In the genomic region with DNA sequence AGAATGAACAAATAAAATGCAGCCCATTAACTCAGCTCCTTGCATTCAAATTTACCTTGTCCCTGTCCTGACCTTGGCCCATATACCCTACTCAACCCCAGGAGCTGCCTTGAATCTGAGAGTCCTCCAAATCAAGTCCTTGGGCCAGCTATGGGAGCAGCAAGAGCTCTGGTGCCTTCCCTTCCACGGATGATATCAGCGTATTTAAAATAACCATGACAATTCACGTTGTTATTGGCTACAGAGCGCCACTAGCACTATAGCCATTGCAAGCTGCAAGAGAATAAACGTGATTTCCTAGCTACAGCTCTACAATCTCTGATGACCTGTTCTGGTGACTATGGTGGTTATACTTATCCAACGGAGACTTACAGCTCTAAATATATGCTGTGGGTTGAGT, we compare ENCODE assay signal across 21 cellular contexts.
A peak's percentile ranks its signal among the peaks of the same experiment; 100 is the strongest.
DNase-seq lines count a peak whose midpoint lies in the region; ATAC-seq and TF ChIP-seq lines count a peak whose summit lies in the region.
"Had no signal": no experiment of that assay in that cellular context is flagged by ENCODE, and none has a peak within 500 bp of the region (broad histone marks: within the 10 kb centered on the region; RNA-seq: fewer than 3 reads in every experiment).

No MANE protein-coding gene starts in this region.

- peak; percentile 42 for ATAC-seq in left ventricle myocardium superior
- no peak for ATAC-seq in right cardiac atrium
- no peak for ATAC-seq in HG03439 (IDR thresholded peaks at IDR 0.05; ENCODE audit: unreplicated experiment)
- ATAC-seq: SK-N-SH treated with all-trans-retinoic acid at 6 μM for 48 hours had no signal

- DNase-seq in NCI-H510A treated with DMSO at 0.1 percent for 48 hours (lab: John Stamatoyannopoulos, UW) = peak; percentile 36
- DNase-seq in NCI-H510A (lab: John Stamatoyannopoulos, UW) = no peak
- DNase-seq in left ventricle myocardium superior = no peak
- no peak for DNase-seq in right cardiac atrium
- peak; percentile 45 for DNase-seq in NCI-H345 (lab: John Stamatoyannopoulos, UW)
- DNase-seq in activated CD4-positive, alpha-beta T cell treated with anti-CD3 and anti-CD28 coated beads, Interleukin-2, amount 50 U/mL, for 1 hour = no peak
- DNase-seq in uterus = no peak
- DNase-seq: 8988T; ACHN; CD4-positive, alpha-beta memory T cell; COR-L47; DMS53; KBM-7; MG63; NCI-H1105 treated with DMSO at 0.1 percent for 48 hours; NCI-H1694; NCI-H2081; NCI-H2171 treated with DMSO at 0.1 percent for 48 hours; SJCRH30 had no signal

- no peaks in the 10 kb centered on the region for H3K9me3 ChIP-seq in right cardiac atrium (ENCODE audit: control insufficient read depth, low read length)
- H3K9me3 ChIP-seq in uterus = no peaks in the 10 kb centered on the region
- H3K9me3 ChIP-seq: MG63, SJCRH30 had no signal

- intact Hi-C loops in left ventricle myocardium superior (cut with micrococcal nuclease) (no loop called here), right cardiac atrium (cut with DNase I) (no loop called here), uterus (cut with DNase I; ENCODE audit: low total_unique reads) (no loop called here)

- WGBS in right cardiac atrium = 93% methylated on average over 6 of the region's 6 CpGs

- no peak for TF ChIP-seq POLR2A in uterus (IDR thresholded peaks at IDR 0.05)

- no peak overlapping the region for H3K27ac ChIP-seq in right cardiac atrium (ENCODE audit: low read length)
- no peak overlapping the region for H3K27ac ChIP-seq in uterus
- H3K27ac ChIP-seq: SJCRH30 had no signal

- TF ChIP-seq CTCF in uterus (IDR thresholded peaks at IDR 0.05) = no peak

- H3K4me3 ChIP-seq in right cardiac atrium (ENCODE audit: low read length) = no peak overlapping the region
- no peak overlapping the region for H3K4me3 ChIP-seq in uterus
- H3K4me3 ChIP-seq: MG63, SJCRH30 had no signal

- H3K27me3 ChIP-seq in right cardiac atrium (ENCODE audit: control insufficient read depth, insufficient read depth) = no peaks in the 10 kb centered on the region
- no peaks in the 10 kb centered on the region for H3K27me3 ChIP-seq in uterus
- H3K27me3 ChIP-seq: MG63, SJCRH30 had no signal

- no peaks in the 10 kb centered on the region for H3K4me1 ChIP-seq in right cardiac atrium (ENCODE audit: control insufficient read depth, insufficient read depth, low read length)
- H3K4me1 ChIP-seq in uterus = no peaks in the 10 kb centered on the region

- no peaks in the 10 kb centered on the region for H3K36me3 ChIP-seq in uterus
- H3K36me3 ChIP-seq: MG63, SJCRH30 had no signal

Comparison
In these comparisons a context has a peak if more than half of its experiments do, and no peak if none do; other contexts are left out.
1. DNase-seq: peak in NCI-H510A treated with DMSO at 0.1 percent for 48 hours (single experiment) and NCI-H345 (single experiment); none in NCI-H510A (single experiment), left ventricle myocardium superior (single experiment), right cardiac atrium (0 of 3), activated CD4-positive, alpha-beta T cell treated with anti-CD3 and anti-CD28 coated beads, Interleukin-2, amount 50 U/mL, for 1 hour (single experiment) and uterus (0 of 2).